ENCODE assay signal across 20 cellular contexts in the genomic region with DNA sequence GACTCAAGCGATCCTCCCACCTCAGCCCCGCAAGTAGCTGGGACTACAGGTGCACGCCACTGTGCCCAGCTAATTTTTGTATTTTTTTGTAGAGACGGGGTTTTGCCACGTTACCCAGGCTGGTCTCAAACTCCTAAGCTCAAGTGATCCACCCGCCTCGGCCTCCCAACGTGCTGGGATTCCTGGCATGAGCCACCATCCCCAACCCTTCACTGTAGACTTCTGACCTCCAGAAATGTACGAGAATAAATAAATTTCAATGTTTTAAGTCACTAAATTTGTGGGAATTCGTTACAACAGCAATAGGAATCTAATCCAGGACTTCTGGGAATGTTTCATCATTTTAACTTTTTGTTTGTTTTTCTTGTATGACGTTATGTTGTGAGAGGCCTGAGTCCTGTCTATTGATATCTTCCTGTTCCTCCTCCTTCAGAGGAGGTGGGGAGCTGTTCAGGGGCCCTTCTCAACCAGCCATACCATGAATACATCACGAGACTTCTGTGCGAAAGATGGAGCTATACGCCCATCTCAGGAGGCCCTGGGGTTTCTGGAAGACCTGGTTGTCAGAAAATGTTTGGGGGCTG. TPM values are rescaled to one million over a fixed set of nuclear protein-coding genes. Genes with fewer than 3 reads are reported as not detected.
DNase-seq lines count a peak whose midpoint lies in the region; ATAC-seq and TF ChIP-seq lines count a peak whose summit lies in the region.
"Had no signal": no experiment of that assay in that cellular context is flagged by ENCODE, and none has a peak within 500 bp of the region (broad histone marks: within the 10 kb centered on the region; RNA-seq: fewer than 3 reads in every experiment).

No MANE protein-coding gene starts in this region.

- no peak overlapping the region for H3K4me3 ChIP-seq in fibroblast of pulmonary artery (replicated peaks; ENCODE audit: low read depth, low read length)
- no peak overlapping the region for H3K4me3 ChIP-seq in skeletal muscle cell (ENCODE audit: low read depth, low read length)
- no peak overlapping the region for H3K4me3 ChIP-seq in psoas muscle
- H3K4me3 ChIP-seq: prostate gland had no signal

- no peaks in the 10 kb centered on the region for H3K36me3 ChIP-seq in psoas muscle (ENCODE audit: insufficient read depth in 1 of 2, low read depth in 1 of 2)
- H3K36me3 ChIP-seq: prostate gland had no signal

- H3K27me3 ChIP-seq in psoas muscle (ENCODE audit: insufficient read depth in 3 of 3, low read length in 2 of 3), result no peaks in the 10 kb centered on the region

- DNase-seq in EH (ENCODE audit: low read depth), result peak; percentile 92
- DNase-seq in amniotic epithelial cell (ENCODE audit: low read depth), result peak; percentile 80
- DNase-seq in fibroblast of pulmonary artery (ENCODE audit: low read depth), result peak; percentile 76
- peak; percentile 70 for DNase-seq in skeletal muscle cell (ENCODE audit: low read depth)
- no peak for DNase-seq in HEK293T (ENCODE audit: extremely low spot score)
- DNase-seq in OCI-M1 (lab: John Stamatoyannopoulos, UW), result no peak
- no peak for DNase-seq in activated effector memory CD4-positive, alpha-beta T cell treated with Interleukin-2 at 50 U/mL for 16 hours
- no peak for DNase-seq in psoas muscle
- DNase-seq: activated CD4-positive, alpha-beta T cell treated with anti-CD3 and anti-CD28 coated beads for 1 hour; activated T-cell treated with anti-CD3 and anti-CD28 coated beads for 4 hours; CD4-positive, alpha-beta memory T cell; GDM1; KBM-7; NCI-H1694; NCI-H526 treated with DMSO at 0.1 percent for 48 hours; RPMI8226; T-helper 17 cell had no signal

- 73 to 86% (median 85%) methylated on average over 12 to 14 of the region's 14 CpGs for WGBS in psoas muscle, 3 donors

- H3K27ac ChIP-seq in psoas muscle, result no peak overlapping the region
- H3K27ac ChIP-seq: prostate gland had no signal

- TF ChIP-seq CTCF in fibroblast of pulmonary artery (IDR thresholded peaks at IDR 0.05; ENCODE audit: low read length, missing control alignments) (no peak), psoas muscle (IDR thresholded peaks at IDR 0.05) (no peak)

- intact Hi-C loops in psoas muscle (cut with DNase I), result no loop called here

- H3K4me1 ChIP-seq in psoas muscle, result peaks cover 4% of the 10 kb centered on the region
- H3K4me1 ChIP-seq: prostate gland had no signal

- ATAC-seq in psoas muscle, result no peak
- ATAC-seq: T-helper 17 cell had no signal

- POLR2A ChIA-PET in HEK293T (lab: Yijun Ruan, JAX), result interaction anchor here (0.9 to 1.7 kb wide), 6 partner anchors 10 to 42 kb away, joined by 3 to 9 read pairs (median 4); no protein-coding TSS in a partner anchor

- CTCF ChIA-PET in HEK293T (lab: Yijun Ruan, JAX), result interaction anchor here (1.8 kb wide), 1 partner anchor 42 kb away, joined by 5 read pairs; no protein-coding TSS in a partner anchor

- H3K9me3 ChIP-seq in psoas muscle, result no peaks in the 10 kb centered on the region
- H3K9me3 ChIP-seq: prostate gland had no signal

TF ChIP-seq in HEK293T, 16 proteins besides CTCF, POLR2A, EP300 and RAD21:
- TF ChIP-seq FOXA1 (IDR thresholded peaks at IDR 0.05), result no peak
- TF ChIP-seq HDGF (IDR thresholded peaks at IDR 0.05; ENCODE audit: borderline replicate concordance), result no peak
- TF ChIP-seq LEF1 (IDR thresholded peaks at IDR 0.05; ENCODE audit: borderline replicate concordance), result no peak
- TF ChIP-seq, protein P1, sequence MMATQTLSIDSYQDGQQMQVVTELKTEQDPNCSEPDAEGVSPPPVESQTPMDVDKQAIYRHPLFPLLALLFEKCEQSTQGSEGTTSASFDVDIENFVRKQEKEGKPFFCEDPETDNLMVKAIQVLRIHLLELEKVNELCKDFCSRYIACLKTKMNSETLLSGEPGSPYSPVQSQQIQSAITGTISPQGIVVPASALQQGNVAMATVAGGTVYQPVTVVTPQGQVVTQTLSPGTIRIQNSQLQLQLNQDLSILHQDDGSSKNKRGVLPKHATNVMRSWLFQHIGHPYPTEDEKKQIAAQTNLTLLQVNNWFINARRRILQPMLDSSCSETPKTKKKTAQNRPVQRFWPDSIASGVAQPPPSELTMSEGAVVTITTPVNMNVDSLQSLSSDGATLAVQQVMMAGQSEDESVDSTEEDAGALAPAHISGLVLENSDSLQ (IDR thresholded peaks at IDR 0.05), result no peak
- no peak for TF ChIP-seq L3MBTL2 (conservative IDR thresholded peaks at IDR 0.05)
- TF ChIP-seq SUZ12 (IDR thresholded peaks at IDR 0.05), result no peak
- TF ChIP-seq CTBP1 (IDR thresholded peaks at IDR 0.05; ENCODE audit: borderline replicate concordance), result no peak
- TF ChIP-seq BHLHE40 (IDR thresholded peaks at IDR 0.05; ENCODE audit: borderline replicate concordance), result no peak

RNA-seq across cellular contexts. Expression of a gene that starts 40.0 kb away (rescaled TPM):
- not detected for total RNA-seq in psoas muscle
- polyA plus RNA-seq in psoas muscle, result not detected
- total RNA-seq: CD4-positive, alpha-beta memory T cell; T-helper 17 cell; ureter had no signal
- polyA plus RNA-seq: CD4-positive, alpha-beta memory T cell; keratinocyte had no signal

Comparison
In these comparisons a context has a peak if more than half of its experiments do, and no peak if none do; other contexts are left out.
1. DNase-seq: peak in EH (single experiment), amniotic epithelial cell (single experiment), fibroblast of pulmonary artery (single experiment) and skeletal muscle cell (single experiment); none in HEK293T (single experiment), OCI-M1 (single experiment), activated effector memory CD4-positive, alpha-beta T cell treated with Interleukin-2 at 50 U/mL for 16 hours (single experiment) and psoas muscle (0 of 2).